1 cellular context compared by ENCODE assay signal in the genomic region with DNA sequence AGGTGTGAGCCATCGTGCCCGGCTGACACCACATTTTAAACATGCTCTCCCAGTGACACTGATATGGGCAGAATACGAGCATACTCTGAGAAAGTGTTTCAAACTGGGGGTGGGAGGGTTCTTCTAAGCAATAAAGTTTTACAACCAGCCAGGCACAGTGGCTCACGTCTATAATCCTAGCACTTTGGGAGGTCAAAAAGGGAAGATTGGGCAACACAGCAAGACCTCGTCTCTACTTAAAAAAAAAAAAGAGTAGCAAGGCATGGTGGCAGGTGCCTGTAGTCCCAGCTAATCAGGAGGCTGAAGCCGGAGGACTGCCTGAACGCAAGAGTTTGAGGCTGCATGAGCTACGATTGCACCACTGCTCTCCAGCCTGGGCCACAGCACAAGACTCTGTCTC.
TF ChIP-seq lines count a peak whose summit lies in the region.

No MANE protein-coding gene starts in this region.

TF ChIP-seq in HEK293, 187 proteins besides CTCF, POLR2A, EP300 and RAD21 (continued from another document):
- TF ChIP-seq, protein P1, sequence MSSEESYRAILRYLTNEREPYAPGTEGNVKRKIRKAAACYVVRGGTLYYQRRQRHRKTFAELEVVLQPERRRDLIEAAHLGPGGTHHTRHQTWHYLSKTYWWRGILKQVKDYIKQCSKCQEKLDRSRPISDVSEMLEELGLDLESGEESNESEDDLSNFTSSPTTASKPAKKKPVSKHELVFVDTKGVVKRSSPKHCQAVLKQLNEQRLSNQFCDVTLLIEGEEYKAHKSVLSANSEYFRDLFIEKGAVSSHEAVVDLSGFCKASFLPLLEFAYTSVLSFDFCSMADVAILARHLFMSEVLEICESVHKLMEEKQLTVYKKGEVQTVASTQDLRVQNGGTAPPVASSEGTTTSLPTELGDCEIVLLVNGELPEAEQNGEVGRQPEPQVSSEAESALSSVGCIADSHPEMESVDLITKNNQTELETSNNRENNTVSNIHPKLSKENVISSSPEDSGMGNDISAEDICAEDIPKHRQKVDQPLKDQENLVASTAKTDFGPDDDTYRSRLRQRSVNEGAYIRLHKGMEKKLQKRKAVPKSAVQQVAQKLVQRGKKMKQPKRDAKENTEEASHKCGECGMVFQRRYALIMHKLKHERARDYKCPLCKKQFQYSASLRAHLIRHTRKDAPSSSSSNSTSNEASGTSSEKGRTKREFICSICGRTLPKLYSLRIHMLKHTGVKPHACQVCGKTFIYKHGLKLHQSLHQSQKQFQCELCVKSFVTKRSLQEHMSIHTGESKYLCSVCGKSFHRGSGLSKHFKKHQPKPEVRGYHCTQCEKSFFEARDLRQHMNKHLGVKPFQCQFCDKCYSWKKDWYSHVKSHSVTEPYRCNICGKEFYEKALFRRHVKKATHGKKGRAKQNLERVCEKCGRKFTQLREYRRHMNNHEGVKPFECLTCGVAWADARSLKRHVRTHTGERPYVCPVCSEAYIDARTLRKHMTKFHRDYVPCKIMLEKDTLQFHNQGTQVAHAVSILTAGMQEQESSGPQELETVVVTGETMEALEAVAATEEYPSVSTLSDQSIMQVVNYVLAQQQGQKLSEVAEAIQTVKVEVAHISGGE (tag by site-specific recombination; conservative IDR thresholded peaks at IDR 0.05; ENCODE audit: low read depth) = no peak
- TF ChIP-seq, protein P2, sequence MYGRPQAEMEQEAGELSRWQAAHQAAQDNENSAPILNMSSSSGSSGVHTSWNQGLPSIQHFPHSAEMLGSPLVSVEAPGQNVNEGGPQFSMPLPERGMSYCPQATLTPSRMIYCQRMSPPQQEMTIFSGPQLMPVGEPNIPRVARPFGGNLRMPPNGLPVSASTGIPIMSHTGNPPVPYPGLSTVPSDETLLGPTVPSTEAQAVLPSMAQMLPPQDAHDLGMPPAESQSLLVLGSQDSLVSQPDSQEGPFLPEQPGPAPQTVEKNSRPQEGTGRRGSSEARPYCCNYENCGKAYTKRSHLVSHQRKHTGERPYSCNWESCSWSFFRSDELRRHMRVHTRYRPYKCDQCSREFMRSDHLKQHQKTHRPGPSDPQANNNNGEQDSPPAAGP (tag by site-specific recombination; IDR thresholded peaks at IDR 0.05) = no peak
